ENCODE assay signal across 20 cellular contexts in genomic region chr11:131592152-131592551, GRCh38.
DNase-seq lines count a peak whose midpoint lies in the region; TF ChIP-seq lines count a peak whose summit lies in the region.
"Had no signal": no experiment of that assay in that cellular context is flagged by ENCODE, and none has a peak within 500 bp of the region (broad histone marks: within the 10 kb centered on the region; RNA-seq: fewer than 3 reads in every experiment).

No MANE protein-coding gene starts in this region.

- H3K9ac ChIP-seq in Loucy (ENCODE audit: low read depth, low read length, poor library complexity, severe bottlenecking) (peak overlapping the region; percentile 26), SK-N-SH (no peak overlapping the region)
- H3K9ac ChIP-seq: BLaER1 had no signal

- 0% methylated on average over 2 of the region's 2 CpGs for WGBS in SK-N-SH (ENCODE audit: low lambda C conversion rate)

- no peak for TF ChIP-seq RAD21 in SK-N-SH (IDR thresholded peaks at IDR 0.05; ENCODE audit: low read length)

- no peaks in the 10 kb centered on the region for H3K9me3 ChIP-seq in Loucy (ENCODE audit: insufficient read depth, low read depth, low read length)
- no peaks in the 10 kb centered on the region for H3K9me3 ChIP-seq in SK-N-SH
- H3K9me3 ChIP-seq: BLaER1, HAP-1 had no signal

- H3K4me3 ChIP-seq in Loucy (ENCODE audit: low read length, poor library complexity, severe bottlenecking) (no peak overlapping the region), SK-N-SH (ENCODE audit: low read depth in 2 of 2, low read length in 1 of 2) (no peak overlapping the region)
- H3K4me3 ChIP-seq: BLaER1, HAP-1 had no signal

- H3K9me3 Mint-ChIP-seq in Calu3 (ENCODE audit: low read depth, unreplicated experiment): peaks cover 4% of the 10 kb centered on the region
- H3K9me3 Mint-ChIP-seq: HFFc6 had no signal

- no peak overlapping the region for H3K27ac Mint-ChIP-seq in Calu3 (ENCODE audit: unreplicated experiment)
- H3K27ac Mint-ChIP-seq: B cell; CD4-positive, CD25-positive, alpha-beta regulatory T cell; CD8-positive, alpha-beta memory T cell; HFFc6 had no signal

- H2AFZ ChIP-seq in Loucy (ENCODE audit: low read length): no peak overlapping the region
- no peak overlapping the region for H2AFZ ChIP-seq in SK-N-SH (ENCODE audit: low read depth)

- CTCF ChIA-PET in SK-N-SH (lab: Yijun Ruan, JAX) (interaction anchor here (0.6 to 1.5 kb wide), 3 partner anchors 9 to 506 kb away, joined by 3 to 5 read pairs (median 3); no protein-coding TSS in a partner anchor), Calu3 (lab: Charles Lee) (no interaction called here)

- TF ChIP-seq EP300 in SK-N-SH (IDR thresholded peaks at IDR 0.05; ENCODE audit: borderline replicate concordance in 1 of 2, low read depth in 1 of 2, low read length in 1 of 2): no peak

- no peaks in the 10 kb centered on the region for H3K27me3 ChIP-seq in Loucy (ENCODE audit: insufficient read depth, low read length, poor library complexity, severe bottlenecking)
- no peaks in the 10 kb centered on the region for H3K27me3 ChIP-seq in SK-N-SH (ENCODE audit: insufficient read depth)
- H3K27me3 ChIP-seq: BLaER1 had no signal

- no peak overlapping the region for H3K4me3 Mint-ChIP-seq in Calu3 (ENCODE audit: low read depth, unreplicated experiment)
- H3K4me3 Mint-ChIP-seq: B cell; CD4-positive, CD25-positive, alpha-beta regulatory T cell; CD8-positive, alpha-beta memory T cell; HFFc6 had no signal

- no peaks in the 10 kb centered on the region for H3K36me3 Mint-ChIP-seq in Calu3 (ENCODE audit: insufficient read depth, unreplicated experiment)
- H3K36me3 Mint-ChIP-seq: CD4-positive, CD25-positive, alpha-beta regulatory T cell; CD8-positive, alpha-beta memory T cell had no signal

- TF ChIP-seq CTCF in Loucy (conservative IDR thresholded peaks at IDR 0.05; ENCODE audit: low read length): no peak
- TF ChIP-seq CTCF in SK-N-SH (IDR thresholded peaks at IDR 0.05): no peak
- TF ChIP-seq CTCF in Calu3 (IDR thresholded peaks at IDR 0.05; ENCODE audit: unreplicated experiment): no peak

- no peaks in the 10 kb centered on the region for H4K20me1 ChIP-seq in Loucy (ENCODE audit: insufficient read depth, low read length, poor library complexity, severe bottlenecking)
- no peaks in the 10 kb centered on the region for H4K20me1 ChIP-seq in SK-N-SH (ENCODE audit: insufficient read depth)
- H4K20me1 ChIP-seq: BLaER1 had no signal

- DNase-seq in caudate nucleus (lab: John Stamatoyannopoulos, UW) (no peak), globus pallidus (ENCODE audit: low spot score) (peak; percentile 65), pons (ENCODE audit: low spot score) (peak; percentile 55), SK-N-SH (no peak), glomerular visceral epithelial cell (ENCODE audit: extremely low spot score) (no peak), Calu3 (no peak)
- no peak for DNase-seq in stimulated activated CD4-positive, alpha-beta T cell treated with anti-CD3 and anti-CD28 coated beads, Interleukin-2, amount 100 ng/mL, for 48 hours
- DNase-seq: CD4-positive, CD25-positive, alpha-beta regulatory T cell; CD8-positive, alpha-beta memory T cell; DMS53; DMS79 treated with DMSO at 0.1 percent for 48 hours; GF-D8; GOT3; HFFc6 had no signal

- H3K27ac ChIP-seq in caudate nucleus (ENCODE audit: low read depth, low read length) (peak overlapping the region; percentile 90), SK-N-SH (ENCODE audit: low read depth in 2 of 2, low read length in 1 of 2) (no peak overlapping the region)
- H3K27ac ChIP-seq: 22Rv1, BLaER1, C4-2B had no signal

- H3K4me1 ChIP-seq in Loucy (ENCODE audit: insufficient read depth, low read length, poor library complexity, severe bottlenecking) (peaks cover 55% of the 10 kb centered on the region), SK-N-SH (ENCODE audit: control insufficient read depth in 1 of 2, insufficient read depth in 2 of 2, low read depth in 1 of 2, low read length in 1 of 2) (no peaks in the 10 kb centered on the region)
- H3K4me1 ChIP-seq: HAP-1 had no signal

- H3K27me3 Mint-ChIP-seq in Calu3 (ENCODE audit: unreplicated experiment): no peaks in the 10 kb centered on the region
- H3K27me3 Mint-ChIP-seq: B cell; CD4-positive, CD25-positive, alpha-beta regulatory T cell; CD8-positive, alpha-beta memory T cell had no signal

- H3F3A ChIP-seq in Loucy (ENCODE audit: low read depth) (no peaks in the 10 kb centered on the region), SK-N-SH (replicated peaks; ENCODE audit: insufficient read depth) (no peaks in the 10 kb centered on the region)

- H3K79me2 ChIP-seq in Loucy (ENCODE audit: insufficient read depth, low read length) (no peaks in the 10 kb centered on the region), SK-N-SH (ENCODE audit: insufficient read depth) (no peaks in the 10 kb centered on the region)

- POLR2A ChIA-PET in SK-N-SH (lab: Yijun Ruan, JAX): no interaction called here

- intact Hi-C loops in Calu3 (cut with micrococcal nuclease; ENCODE audit: unreplicated experiment): no loop called here

- H3K36me3 ChIP-seq in Loucy (ENCODE audit: insufficient read depth, low read length) (no peaks in the 10 kb centered on the region), SK-N-SH (replicated peaks in 1 of 2; ENCODE audit: control insufficient read depth in 1 of 2, insufficient read depth in 2 of 2, low read length in 1 of 2) (no peaks in the 10 kb centered on the region)
- H3K36me3 ChIP-seq: BLaER1, HAP-1 had no signal

- H3K9me2 ChIP-seq in Loucy (replicated peaks; ENCODE audit: low read depth, low read length) (no peaks in the 10 kb centered on the region), SK-N-SH (no peaks in the 10 kb centered on the region)

- BruUV-seq in Calu3 (replicated peaks; lab: Mats Ljungman, UMichigan): no TSS peak

- H3K4me1 Mint-ChIP-seq in Calu3 (ENCODE audit: low read depth, unreplicated experiment): no peaks in the 10 kb centered on the region
- H3K4me1 Mint-ChIP-seq: B cell; CD4-positive, CD25-positive, alpha-beta regulatory T cell; CD8-positive, alpha-beta memory T cell had no signal

- H3K4me2 ChIP-seq in Loucy (ENCODE audit: low read depth, low read length, poor library complexity, severe bottlenecking) (no peak overlapping the region), SK-N-SH (no peak overlapping the region)

TF ChIP-seq in SK-N-SH, 30 proteins besides CTCF, POLR2A, EP300 and RAD21:
- no peak for TF ChIP-seq NRF1 (IDR thresholded peaks at IDR 0.05; ENCODE audit: low read depth, low read length)
- no peak for TF ChIP-seq CHD2 (IDR thresholded peaks at IDR 0.05; ENCODE audit: low read length, partially characterized antibody)
- TF ChIP-seq SIN3A (IDR thresholded peaks at IDR 0.05; ENCODE audit: borderline replicate concordance, low read depth, low read length): no peak
- TF ChIP-seq FOXM1 (IDR thresholded peaks at IDR 0.05; ENCODE audit: low read depth): no peak
- TF ChIP-seq IRF3 (IDR thresholded peaks at IDR 0.05; ENCODE audit: low read depth, low read length): no peak
- TF ChIP-seq NFIC (IDR thresholded peaks at IDR 0.05; ENCODE audit: borderline replicate concordance): no peak
- no peak for TF ChIP-seq RXRA (IDR thresholded peaks at IDR 0.05; ENCODE audit: borderline replicate concordance, low read depth)
- no peak for TF ChIP-seq FOSL2 (IDR thresholded peaks at IDR 0.05; ENCODE audit: borderline replicate concordance, low read depth)
- no peak for TF ChIP-seq MXI1 (IDR thresholded peaks at IDR 0.05; ENCODE audit: low read depth, low read length)
- no peak for TF ChIP-seq RCOR1 (IDR thresholded peaks at IDR 0.05; ENCODE audit: low read length)
- TF ChIP-seq PBX3 (IDR thresholded peaks at IDR 0.05): no peak
- no peak for TF ChIP-seq FOXJ3 (CRISPR knock-in tag; IDR thresholded peaks at IDR 0.05)
- TF ChIP-seq TCF12 (IDR thresholded peaks at IDR 0.05): no peak
- TF ChIP-seq GATA2 (CRISPR knock-in tag; IDR thresholded peaks at IDR 0.05): no peak
- TF ChIP-seq USF2 (IDR thresholded peaks at IDR 0.05; ENCODE audit: borderline replicate concordance, low read depth, low read length): no peak
- no peak for TF ChIP-seq RFX5 (IDR thresholded peaks at IDR 0.05; ENCODE audit: low read length)
- no peak for TF ChIP-seq GABPA (IDR thresholded peaks at IDR 0.05; ENCODE audit: low read depth)
- TF ChIP-seq MEF2A (IDR thresholded peaks at IDR 0.05; ENCODE audit: borderline replicate concordance, low read depth): no peak
- TF ChIP-seq YY1 (IDR thresholded peaks at IDR 0.05; ENCODE audit: low read depth): no peak

Comparison
In these comparisons a context has a peak if more than half of its experiments do, and no peak if none do; other contexts are left out.
1. DNase-seq: peak in globus pallidus (single experiment) and pons (single experiment); none in caudate nucleus (0 of 61), SK-N-SH (single experiment), stimulated activated CD4-positive, alpha-beta T cell treated with anti-CD3 and anti-CD28 coated beads, Interleukin-2, amount 100 ng/mL, for 48 hours (0 of 2), glomerular visceral epithelial cell (single experiment) and Calu3 (single experiment).